In the genomic region with DNA sequence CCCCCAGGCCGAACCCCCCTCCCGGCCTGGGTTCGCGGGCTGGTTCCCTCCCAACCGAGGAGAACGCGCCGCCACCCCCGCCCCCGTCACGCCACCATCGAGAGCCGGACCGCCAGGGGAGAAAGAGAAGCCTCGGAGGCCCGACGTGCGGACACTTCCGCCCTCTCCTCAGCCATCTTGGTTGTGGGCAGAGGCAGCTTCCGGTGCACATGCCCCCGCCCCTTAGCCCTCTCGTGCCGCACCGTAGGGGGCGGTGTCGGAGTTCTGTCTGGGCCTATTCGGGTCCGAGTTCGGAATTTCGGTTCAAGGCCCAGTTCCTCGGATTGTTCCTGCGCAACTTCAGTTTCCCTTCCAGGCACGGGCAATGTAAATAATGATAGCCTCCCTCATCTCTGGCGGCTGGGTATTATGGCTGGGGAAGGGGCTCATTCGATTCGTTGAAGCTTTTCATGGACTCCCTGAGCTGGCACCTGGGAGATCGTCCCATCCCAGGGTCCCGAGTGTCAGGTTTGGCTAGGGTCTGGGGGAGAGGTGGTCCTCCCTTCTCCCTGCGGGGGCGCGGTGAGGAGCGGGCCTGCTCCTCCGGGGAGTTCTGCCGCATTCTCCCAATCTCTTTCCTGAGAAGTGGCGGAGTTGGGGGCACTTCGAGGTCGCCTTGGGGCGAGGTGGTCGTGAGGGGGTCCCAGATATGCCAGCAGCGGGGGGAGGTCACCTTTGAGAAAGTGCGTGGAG, we compare ENCODE assay signal across 1 cellular context.
TF ChIP-seq lines count a peak whose summit lies in the region.

A gene with protein sequence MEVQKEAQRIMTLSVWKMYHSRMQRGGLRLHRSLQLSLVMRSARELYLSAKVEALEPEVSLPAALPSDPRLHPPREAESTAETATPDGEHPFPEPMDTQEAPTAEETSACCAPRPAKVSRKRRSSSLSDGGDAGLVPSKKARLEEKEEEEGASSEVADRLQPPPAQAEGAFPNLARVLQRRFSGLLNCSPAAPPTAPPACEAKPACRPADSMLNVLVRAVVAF (plus strand): TSS at position 225 of the 732 bp plus-strand sequence. CDS start 2,776 bp downstream, outside the sequence.
A gene with protein sequence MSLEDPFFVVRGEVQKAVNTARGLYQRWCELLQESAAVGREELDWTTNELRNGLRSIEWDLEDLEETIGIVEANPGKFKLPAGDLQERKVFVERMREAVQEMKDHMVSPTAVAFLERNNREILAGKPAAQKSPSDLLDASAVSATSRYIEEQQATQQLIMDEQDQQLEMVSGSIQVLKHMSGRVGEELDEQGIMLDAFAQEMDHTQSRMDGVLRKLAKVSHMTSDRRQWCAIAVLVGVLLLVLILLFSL (minus strand): TSS at position 189 of the 732 bp plus-strand sequence. CDS start 202 bp downstream, outside the sequence.

TF ChIP-seq in HEK293, 187 proteins besides CTCF, POLR2A, EP300 and RAD21 (continued from another document):
- TF ChIP-seq, protein P1, sequence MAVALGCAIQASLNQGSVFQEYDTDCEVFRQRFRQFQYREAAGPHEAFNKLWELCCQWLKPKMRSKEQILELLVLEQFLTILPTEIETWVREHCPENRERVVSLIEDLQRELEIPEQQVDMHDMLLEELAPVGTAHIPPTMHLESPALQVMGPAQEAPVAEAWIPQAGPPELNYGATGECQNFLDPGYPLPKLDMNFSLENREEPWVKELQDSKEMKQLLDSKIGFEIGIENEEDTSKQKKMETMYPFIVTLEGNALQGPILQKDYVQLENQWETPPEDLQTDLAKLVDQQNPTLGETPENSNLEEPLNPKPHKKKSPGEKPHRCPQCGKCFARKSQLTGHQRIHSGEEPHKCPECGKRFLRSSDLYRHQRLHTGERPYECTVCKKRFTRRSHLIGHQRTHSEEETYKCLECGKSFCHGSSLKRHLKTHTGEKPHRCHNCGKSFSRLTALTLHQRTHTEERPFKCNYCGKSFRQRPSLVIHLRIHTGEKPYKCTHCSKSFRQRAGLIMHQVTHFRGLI (tag by site-specific recombination; IDR thresholded peaks at IDR 0.05) = no peak
- TF ChIP-seq KLF8 (tag by site-specific recombination; IDR thresholded peaks at IDR 0.05) (peak; percentile 91), ZNF202 (tag by site-specific recombination; IDR thresholded peaks at IDR 0.05; ENCODE audit: borderline replicate concordance) (no peak), ZNF629 (tag by site-specific recombination; IDR thresholded peaks at IDR 0.05) (peak; percentile 86; the same call in 1 of the 2 replicates), ZNF121 (tag by site-specific recombination; IDR thresholded peaks at IDR 0.05) (no peak), ZNF521 (tag by site-specific recombination; IDR thresholded peaks at IDR 0.05) (no peak), ZNF274 (IDR thresholded peaks at IDR 0.05; ENCODE audit: low read length) (no peak), ZNF274 (tag by site-specific recombination; IDR thresholded peaks at IDR 0.05; ENCODE audit: borderline replicate concordance) (no peak), ZBTB8A (tag by site-specific recombination; IDR thresholded peaks at IDR 0.05) (peak; percentile 40; the same call in 1 of the 2 replicates), ZNF350 (tag by site-specific recombination; IDR thresholded peaks at IDR 0.05) (no peak), YY2 (tag by site-specific recombination; IDR thresholded peaks at IDR 0.05) (peak; percentile 82), ZNF416 (tag by site-specific recombination; IDR thresholded peaks at IDR 0.05) (no peak), ZNF792 (tag by site-specific recombination; IDR thresholded peaks at IDR 0.05) (no peak), ZNF175 (tag by site-specific recombination; IDR thresholded peaks at IDR 0.05) (no peak), ZNF600 (tag by site-specific recombination; IDR thresholded peaks at IDR 0.05) (peak; percentile 86), ZNF292 (tag by site-specific recombination; IDR thresholded peaks at IDR 0.05; ENCODE audit: borderline replicate concordance, low read depth) (no peak), ZNF394 (tag by site-specific recombination; IDR thresholded peaks at IDR 0.05; ENCODE audit: borderline replicate concordance) (no peak; the same call in 1 of the 2 replicates), ZFHX2 (tag by site-specific recombination; conservative IDR thresholded peaks at IDR 0.05) (peak; percentile 65), ZNF48 (tag by site-specific recombination; IDR thresholded peaks at IDR 0.05) (no peak)
- TF ChIP-seq, protein P2, sequence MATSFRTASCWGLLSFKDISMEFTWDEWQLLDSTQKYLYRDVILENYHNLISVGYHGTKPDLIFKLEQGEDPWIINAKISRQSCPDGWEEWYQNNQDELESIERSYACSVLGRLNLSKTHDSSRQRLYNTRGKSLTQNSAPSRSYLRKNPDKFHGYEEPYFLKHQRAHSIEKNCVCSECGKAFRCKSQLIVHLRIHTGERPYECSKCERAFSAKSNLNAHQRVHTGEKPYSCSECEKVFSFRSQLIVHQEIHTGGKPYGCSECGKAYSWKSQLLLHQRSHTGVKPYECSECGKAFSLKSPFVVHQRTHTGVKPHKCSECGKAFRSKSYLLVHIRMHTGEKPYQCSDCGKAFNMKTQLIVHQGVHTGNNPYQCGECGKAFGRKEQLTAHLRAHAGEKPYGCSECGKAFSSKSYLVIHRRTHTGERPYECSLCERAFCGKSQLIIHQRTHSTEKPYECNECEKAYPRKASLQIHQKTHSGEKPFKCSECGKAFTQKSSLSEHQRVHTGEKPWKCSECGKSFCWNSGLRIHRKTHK (tag by site-specific recombination; IDR thresholded peaks at IDR 0.05) = no peak
- TF ChIP-seq, protein P3, sequence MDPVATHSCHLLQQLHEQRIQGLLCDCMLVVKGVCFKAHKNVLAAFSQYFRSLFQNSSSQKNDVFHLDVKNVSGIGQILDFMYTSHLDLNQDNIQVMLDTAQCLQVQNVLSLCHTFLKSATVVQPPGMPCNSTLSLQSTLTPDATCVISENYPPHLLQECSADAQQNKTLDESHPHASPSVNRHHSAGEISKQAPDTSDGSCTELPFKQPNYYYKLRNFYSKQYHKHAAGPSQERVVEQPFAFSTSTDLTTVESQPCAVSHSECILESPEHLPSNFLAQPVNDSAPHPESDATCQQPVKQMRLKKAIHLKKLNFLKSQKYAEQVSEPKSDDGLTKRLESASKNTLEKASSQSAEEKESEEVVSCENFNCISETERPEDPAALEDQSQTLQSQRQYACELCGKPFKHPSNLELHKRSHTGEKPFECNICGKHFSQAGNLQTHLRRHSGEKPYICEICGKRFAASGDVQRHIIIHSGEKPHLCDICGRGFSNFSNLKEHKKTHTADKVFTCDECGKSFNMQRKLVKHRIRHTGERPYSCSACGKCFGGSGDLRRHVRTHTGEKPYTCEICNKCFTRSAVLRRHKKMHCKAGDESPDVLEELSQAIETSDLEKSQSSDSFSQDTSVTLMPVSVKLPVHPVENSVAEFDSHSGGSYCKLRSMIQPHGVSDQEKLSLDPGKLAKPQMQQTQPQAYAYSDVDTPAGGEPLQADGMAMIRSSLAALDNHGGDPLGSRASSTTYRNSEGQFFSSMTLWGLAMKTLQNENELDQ (tag by site-specific recombination; IDR thresholded peaks at IDR 0.05; ENCODE audit: low read depth) = no peak
- TF ChIP-seq, protein P4, sequence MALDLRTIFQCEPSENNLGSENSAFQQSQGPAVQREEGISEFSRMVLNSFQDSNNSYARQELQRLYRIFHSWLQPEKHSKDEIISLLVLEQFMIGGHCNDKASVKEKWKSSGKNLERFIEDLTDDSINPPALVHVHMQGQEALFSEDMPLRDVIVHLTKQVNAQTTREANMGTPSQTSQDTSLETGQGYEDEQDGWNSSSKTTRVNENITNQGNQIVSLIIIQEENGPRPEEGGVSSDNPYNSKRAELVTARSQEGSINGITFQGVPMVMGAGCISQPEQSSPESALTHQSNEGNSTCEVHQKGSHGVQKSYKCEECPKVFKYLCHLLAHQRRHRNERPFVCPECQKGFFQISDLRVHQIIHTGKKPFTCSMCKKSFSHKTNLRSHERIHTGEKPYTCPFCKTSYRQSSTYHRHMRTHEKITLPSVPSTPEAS (tag by site-specific recombination; IDR thresholded peaks at IDR 0.05) = peak; percentile 38; the same call in 1 of the 2 replicates
- TF ChIP-seq, protein P5, sequence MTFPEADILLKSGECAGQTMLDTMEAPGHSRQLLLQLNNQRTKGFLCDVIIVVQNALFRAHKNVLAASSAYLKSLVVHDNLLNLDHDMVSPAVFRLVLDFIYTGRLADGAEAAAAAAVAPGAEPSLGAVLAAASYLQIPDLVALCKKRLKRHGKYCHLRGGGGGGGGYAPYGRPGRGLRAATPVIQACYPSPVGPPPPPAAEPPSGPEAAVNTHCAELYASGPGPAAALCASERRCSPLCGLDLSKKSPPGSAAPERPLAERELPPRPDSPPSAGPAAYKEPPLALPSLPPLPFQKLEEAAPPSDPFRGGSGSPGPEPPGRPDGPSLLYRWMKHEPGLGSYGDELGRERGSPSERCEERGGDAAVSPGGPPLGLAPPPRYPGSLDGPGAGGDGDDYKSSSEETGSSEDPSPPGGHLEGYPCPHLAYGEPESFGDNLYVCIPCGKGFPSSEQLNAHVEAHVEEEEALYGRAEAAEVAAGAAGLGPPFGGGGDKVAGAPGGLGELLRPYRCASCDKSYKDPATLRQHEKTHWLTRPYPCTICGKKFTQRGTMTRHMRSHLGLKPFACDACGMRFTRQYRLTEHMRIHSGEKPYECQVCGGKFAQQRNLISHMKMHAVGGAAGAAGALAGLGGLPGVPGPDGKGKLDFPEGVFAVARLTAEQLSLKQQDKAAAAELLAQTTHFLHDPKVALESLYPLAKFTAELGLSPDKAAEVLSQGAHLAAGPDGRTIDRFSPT (tag by site-specific recombination; IDR thresholded peaks at IDR 0.05) = no peak
- TF ChIP-seq, protein P6, sequence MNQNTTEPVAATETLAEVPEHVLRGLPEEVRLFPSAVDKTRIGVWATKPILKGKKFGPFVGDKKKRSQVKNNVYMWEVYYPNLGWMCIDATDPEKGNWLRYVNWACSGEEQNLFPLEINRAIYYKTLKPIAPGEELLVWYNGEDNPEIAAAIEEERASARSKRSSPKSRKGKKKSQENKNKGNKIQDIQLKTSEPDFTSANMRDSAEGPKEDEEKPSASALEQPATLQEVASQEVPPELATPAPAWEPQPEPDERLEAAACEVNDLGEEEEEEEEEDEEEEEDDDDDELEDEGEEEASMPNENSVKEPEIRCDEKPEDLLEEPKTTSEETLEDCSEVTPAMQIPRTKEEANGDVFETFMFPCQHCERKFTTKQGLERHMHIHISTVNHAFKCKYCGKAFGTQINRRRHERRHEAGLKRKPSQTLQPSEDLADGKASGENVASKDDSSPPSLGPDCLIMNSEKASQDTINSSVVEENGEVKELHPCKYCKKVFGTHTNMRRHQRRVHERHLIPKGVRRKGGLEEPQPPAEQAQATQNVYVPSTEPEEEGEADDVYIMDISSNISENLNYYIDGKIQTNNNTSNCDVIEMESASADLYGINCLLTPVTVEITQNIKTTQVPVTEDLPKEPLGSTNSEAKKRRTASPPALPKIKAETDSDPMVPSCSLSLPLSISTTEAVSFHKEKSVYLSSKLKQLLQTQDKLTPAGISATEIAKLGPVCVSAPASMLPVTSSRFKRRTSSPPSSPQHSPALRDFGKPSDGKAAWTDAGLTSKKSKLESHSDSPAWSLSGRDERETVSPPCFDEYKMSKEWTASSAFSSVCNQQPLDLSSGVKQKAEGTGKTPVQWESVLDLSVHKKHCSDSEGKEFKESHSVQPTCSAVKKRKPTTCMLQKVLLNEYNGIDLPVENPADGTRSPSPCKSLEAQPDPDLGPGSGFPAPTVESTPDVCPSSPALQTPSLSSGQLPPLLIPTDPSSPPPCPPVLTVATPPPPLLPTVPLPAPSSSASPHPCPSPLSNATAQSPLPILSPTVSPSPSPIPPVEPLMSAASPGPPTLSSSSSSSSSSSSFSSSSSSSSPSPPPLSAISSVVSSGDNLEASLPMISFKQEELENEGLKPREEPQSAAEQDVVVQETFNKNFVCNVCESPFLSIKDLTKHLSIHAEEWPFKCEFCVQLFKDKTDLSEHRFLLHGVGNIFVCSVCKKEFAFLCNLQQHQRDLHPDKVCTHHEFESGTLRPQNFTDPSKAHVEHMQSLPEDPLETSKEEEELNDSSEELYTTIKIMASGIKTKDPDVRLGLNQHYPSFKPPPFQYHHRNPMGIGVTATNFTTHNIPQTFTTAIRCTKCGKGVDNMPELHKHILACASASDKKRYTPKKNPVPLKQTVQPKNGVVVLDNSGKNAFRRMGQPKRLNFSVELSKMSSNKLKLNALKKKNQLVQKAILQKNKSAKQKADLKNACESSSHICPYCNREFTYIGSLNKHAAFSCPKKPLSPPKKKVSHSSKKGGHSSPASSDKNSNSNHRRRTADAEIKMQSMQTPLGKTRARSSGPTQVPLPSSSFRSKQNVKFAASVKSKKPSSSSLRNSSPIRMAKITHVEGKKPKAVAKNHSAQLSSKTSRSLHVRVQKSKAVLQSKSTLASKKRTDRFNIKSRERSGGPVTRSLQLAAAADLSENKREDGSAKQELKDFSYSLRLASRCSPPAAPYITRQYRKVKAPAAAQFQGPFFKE (tag by site-specific recombination; IDR thresholded peaks at IDR 0.05; ENCODE audit: borderline replicate concordance) = no peak
